In the genomic region with DNA sequence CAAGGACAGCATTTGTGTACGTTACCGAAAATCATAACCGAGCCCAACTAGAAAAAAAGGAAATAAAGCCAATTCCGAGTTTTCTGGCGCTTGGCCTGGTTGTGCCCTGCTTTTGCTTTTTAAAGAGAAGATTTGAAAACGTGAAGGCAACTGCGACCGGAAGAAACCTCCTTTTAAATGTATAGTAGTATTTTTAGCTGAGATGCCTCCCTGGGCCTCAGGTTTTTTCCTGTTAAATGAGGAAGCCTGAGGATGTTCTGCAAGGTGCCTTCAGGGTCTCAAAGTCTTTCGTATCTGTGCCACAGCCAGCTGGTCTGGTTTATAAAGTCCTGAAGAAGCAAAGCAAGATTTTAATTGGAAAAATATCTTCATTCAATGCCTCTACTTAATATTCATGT, we compare ENCODE assay signal across 8 cellular contexts. TPM values are rescaled to one million over a fixed set of nuclear protein-coding genes. Genes with fewer than 3 reads are reported as not detected.
DNase-seq lines count a peak whose midpoint lies in the region; ATAC-seq and TF ChIP-seq lines count a peak whose summit lies in the region.

No MANE protein-coding gene starts in this region.

- no peaks in the 10 kb centered on the region for H3K79me2 ChIP-seq in SU-DHL-6 (ENCODE audit: insufficient read depth, low read length)

- no peak for TF ChIP-seq POLR2A in gastroesophageal sphincter (IDR thresholded peaks at IDR 0.05)

- peak; percentile 23 for DNase-seq in activated naive CD4-positive, alpha-beta T cell treated with anti-CD3 and anti-CD28 coated beads for 36 hours
- no peak for DNase-seq in activated naive CD4-positive, alpha-beta T cell (lab: John Stamatoyannopoulos, UW)
- DNase-seq in DMS114 treated with DMSO at 0.1 percent for 48 hours (lab: John Stamatoyannopoulos, UW; ENCODE audit: unreplicated experiment) (no peak), NCI-H345 treated with DMSO at 0.1 percent for 48 hours (lab: John Stamatoyannopoulos, UW; ENCODE audit: unreplicated experiment) (no peak)

- CTCF ChIA-PET in activated naive CD4-positive, alpha-beta T cell treated with anti-CD3 and anti-CD28 coated beads for 36 hours (lab: Charles Lee): interaction anchor here (0.6 to 2.2 kb wide), 8 partner anchors 11 to 308 kb away, joined by 3 to 9 read pairs (median 4); partner anchors contain the start of gene SH3GLB1

- intact Hi-C loops in activated naive CD4-positive, alpha-beta T cell treated with anti-CD3 and anti-CD28 coated beads for 36 hours (cut with micrococcal nuclease): loop anchor here (1.0 to 10.0 kb wide), 7 partner anchors 106 to 1702 kb away; partner anchors contain the start of genes HS2ST1, SELENOF, SH3GLB1 and SSX2IP

- peaks cover 0 to 39% (median 4%) of the 10 kb centered on the region in 3 donors for H3K4me1 ChIP-seq in gastroesophageal sphincter

- H3K9me3 ChIP-seq in SU-DHL-6 (ENCODE audit: insufficient read depth, low read length) (no peaks in the 10 kb centered on the region), gastroesophageal sphincter (no peaks in the 10 kb centered on the region)

- peak overlapping the region; percentile 89 for H3K4me3 ChIP-seq in SU-DHL-6 (ENCODE audit: insufficient read depth, low read length, poor library complexity, severe bottlenecking)
- peak overlapping the region; percentile 85 to 88 for H3K4me3 ChIP-seq in gastroesophageal sphincter
- H3K4me3 ChIP-seq in skin epidermis: peak overlapping the region; percentile 66 to 96 (median 83)

- no peaks in the 10 kb centered on the region for H3K9me2 ChIP-seq in SU-DHL-6 (replicated peaks; ENCODE audit: insufficient read depth, low read length)

- TF ChIP-seq CTCF in SU-DHL-6 (IDR thresholded peaks at IDR 0.05; ENCODE audit: insufficient read depth, low read length, poor library complexity, severe bottlenecking) (no peak), gastroesophageal sphincter (IDR thresholded peaks at IDR 0.05) (no peak)

- TF ChIP-seq EP300 in gastroesophageal sphincter (IDR thresholded peaks at IDR 0.05): no peak

- H3K36me3 Mint-ChIP-seq in activated naive CD4-positive, alpha-beta T cell treated with anti-CD3 and anti-CD28 coated beads for 36 hours (ENCODE audit: low read depth): no peaks in the 10 kb centered on the region

- H3K27ac ChIP-seq in SU-DHL-6 (ENCODE audit: low read depth, low read length) (peak overlapping the region; percentile 50), gastroesophageal sphincter (peak overlapping the region; percentile 11 to 88 (median 84)), skin epidermis (peak overlapping the region in 20 of 21 experiments; percentile 49 to 95 (median 88))

- H3K9ac ChIP-seq in SU-DHL-6 (ENCODE audit: low read length): peak overlapping the region; percentile 65

- H3K4me1 Mint-ChIP-seq in activated naive CD4-positive, alpha-beta T cell treated with anti-CD3 and anti-CD28 coated beads for 36 hours (ENCODE audit: low read depth): peaks cover 39% of the 10 kb centered on the region

- H3K9me3 Mint-ChIP-seq in activated naive CD4-positive, alpha-beta T cell treated with anti-CD3 and anti-CD28 coated beads for 36 hours: peaks cover under 1% of the 10 kb centered on the region

- H3K4me3 Mint-ChIP-seq in activated naive CD4-positive, alpha-beta T cell treated with anti-CD3 and anti-CD28 coated beads for 36 hours: peak overlapping the region; percentile 95

- H3K36me3 ChIP-seq in SU-DHL-6 (ENCODE audit: low read length): no peaks in the 10 kb centered on the region
- no peaks in the 10 kb centered on the region for H3K36me3 ChIP-seq in gastroesophageal sphincter

- no peaks in the 10 kb centered on the region for H3K27me3 ChIP-seq in SU-DHL-6 (ENCODE audit: low read length)
- H3K27me3 ChIP-seq in gastroesophageal sphincter: no peaks in the 10 kb centered on the region

- peak overlapping the region; percentile 92 for H3K4me2 ChIP-seq in SU-DHL-6 (ENCODE audit: low read depth, low read length, poor library complexity, severe bottlenecking)

- peak overlapping the region; percentile 98 for H2AFZ ChIP-seq in SU-DHL-6 (ENCODE audit: low read depth, low read length, severe bottlenecking)

- no peaks in the 10 kb centered on the region for H3K27me3 Mint-ChIP-seq in activated naive CD4-positive, alpha-beta T cell treated with anti-CD3 and anti-CD28 coated beads for 36 hours (ENCODE audit: low read depth)

- no peaks in the 10 kb centered on the region for H4K20me1 ChIP-seq in SU-DHL-6 (ENCODE audit: low read depth, low read length)

- H3K27ac Mint-ChIP-seq in activated naive CD4-positive, alpha-beta T cell treated with anti-CD3 and anti-CD28 coated beads for 36 hours: peak overlapping the region; percentile 91

- H3F3A ChIP-seq in SU-DHL-6 (ENCODE audit: insufficient read depth): 0 out of 2 replicates have a peak, but pooled peaks cover 3% of the 10 kb centered on the region

- WGBS in gastroesophageal sphincter (ENCODE audit: low coverage in 1 of 2), 2 donors: 0 to 3% methylated on average over 8 to 9 of the region's 9 CpGs

- ATAC-seq in HG03025 (IDR thresholded peaks at IDR 0.05; ENCODE audit: low FRiP score, unreplicated experiment): peak; percentile 22
- no peak for ATAC-seq in gastroesophageal sphincter

RNA-seq across cellular contexts. Expression of gene ODF2L, which starts 0.4 kb away (rescaled TPM):
- 10 to 100 TPM; 17.8 to 18.0 TPM for total RNA-seq in activated naive CD4-positive, alpha-beta T cell treated with anti-CD3 and anti-CD28 coated beads for 36 hours
- 10 to 100 TPM in 3 of 4 donors, 1 to 10 TPM in 1; 9.2 to 30.8 (median 21.4) TPM for total RNA-seq in gastroesophageal sphincter

RNA-seq across cellular contexts. Expression of gene CLCA2, which starts 27.5 kb away (rescaled TPM):
- not detected for total RNA-seq in activated naive CD4-positive, alpha-beta T cell treated with anti-CD3 and anti-CD28 coated beads for 36 hours
- 10 to 100 TPM in 1 of 4 donors, 1 to 10 TPM in 1, under 1 TPM in 1, not detected in 1; 0.19 to 38.3 (median 1.7) TPM for total RNA-seq in gastroesophageal sphincter
